ENCODE assay signal across 29 cellular contexts in genomic region chr10:7181416-7181815, GRCh38.
"Had no signal": no experiment of that assay in that cellular context is flagged by ENCODE, and none has a peak within 500 bp of the region (broad histone marks: within the 10 kb centered on the region; RNA-seq: fewer than 3 reads in every experiment).

No MANE protein-coding gene starts in this region.

- H3K27ac ChIP-seq: body of pancreas, esophagus muscularis mucosa, gastroesophageal sphincter, heart right ventricle, hepatocyte had no signal

- H3K9me3 Mint-ChIP-seq: activated naive CD4-positive, alpha-beta T cell treated with anti-CD3 and anti-CD28 coated beads, Interleukin-2, amount 50 U/mL, for 24 hours; effector memory CD8-positive, alpha-beta T cell had no signal

- H3K27me3 Mint-ChIP-seq: activated CD8-positive, alpha-beta T cell treated with anti-CD3 and anti-CD28 coated beads for 36 hours; activated naive CD4-positive, alpha-beta T cell treated with anti-CD3 and anti-CD28 coated beads, Interleukin-2, amount 50 U/mL, for 24 hours; effector memory CD8-positive, alpha-beta T cell had no signal

- H3K4me1 ChIP-seq: adrenal gland, body of pancreas, esophagus muscularis mucosa, gastroesophageal sphincter had no signal

- DNase-seq: activated CD4-positive, alpha-beta T cell treated with anti-CD3 and anti-CD28 coated beads for 4 hours; activated CD4-positive, alpha-beta T cell treated with anti-CD3 and anti-CD28 coated beads, Interleukin-2, amount 50 U/mL, for 1 hour; activated CD4-positive, alpha-beta T cell treated with anti-CD3 and anti-CD28 coated beads, Interleukin-2, amount 50 U/mL, for 48 hours; activated CD4-positive, CD25-positive, alpha-beta regulatory T cell; activated CD4-positive, CD25-positive, alpha-beta regulatory T cell treated with anti-CD3 and anti-CD28 coated beads, Interleukin-2, amount 50 U/mL, for 72 hours; activated CD8-positive, alpha-beta memory T cell treated with anti-CD3 and anti-CD28 coated beads for 24 hours; activated CD8-positive, alpha-beta T cell treated with anti-CD3 and anti-CD28 coated beads for 36 hours; activated effector memory CD4-positive, alpha-beta T cell treated with Interleukin-2 at 50 U/mL for 16 hours; activated gamma-delta T cell treated with Interleukin-2 at 50 U/mL for 16 hours; activated naive CD4-positive, alpha-beta T cell treated with Interleukin-2 at 50 U/mL for 16 hours; activated T-cell treated with anti-CD3 and anti-CD28 coated beads, Interleukin-2, amount 50 U/mL, for 4 hours; adrenal gland; amygdala; aorta; body of pancreas; caudate nucleus; cortex of kidney; dermis blood vessel endothelial cell; effector CD4-positive, alpha-beta T cell; effector memory CD8-positive, alpha-beta T cell; erythroblast; foreskin melanocyte; heart right ventricle; T-helper 2 cell had no signal

- ATAC-seq: activated CD8-positive, alpha-beta T cell treated with anti-CD3 and anti-CD28 coated beads for 36 hours; activated T-cell treated with anti-CD3 and anti-CD28 coated beads, Interleukin-2, amount 50 U/mL, for 4 hours; body of pancreas; effector memory CD8-positive, alpha-beta T cell; gastroesophageal sphincter had no signal

- H3K4me3 ChIP-seq: adrenal gland, body of pancreas, esophagus muscularis mucosa, gastroesophageal sphincter, heart right ventricle, hepatocyte had no signal

- H2AFZ ChIP-seq: hepatocyte had no signal

- H3K9me3 ChIP-seq: adrenal gland, body of pancreas, esophagus muscularis mucosa, gastroesophageal sphincter, heart right ventricle had no signal

- H3K4me3 Mint-ChIP-seq: activated CD8-positive, alpha-beta T cell treated with anti-CD3 and anti-CD28 coated beads for 36 hours; activated naive CD4-positive, alpha-beta T cell treated with anti-CD3 and anti-CD28 coated beads, Interleukin-2, amount 50 U/mL, for 24 hours; activated T-cell treated with anti-CD3 and anti-CD28 coated beads, Interleukin-2, amount 50 U/mL, for 4 hours; activated T-helper 1 cell treated with anti-CD3 and anti-CD28 coated beads, Interleukin-12 subunit alpha, Interleukin-12 subunit beta, Interleukin-2, Interleukin-4 antibody, amounts not matched to agents 30 ng/mL and 10 ng/mL and 1 ng/mL, durations not matched to agents 14 hours and 24 hours and 36 hours; effector memory CD8-positive, alpha-beta T cell had no signal

- H3K27ac Mint-ChIP-seq: activated CD8-positive, alpha-beta T cell treated with anti-CD3 and anti-CD28 coated beads for 36 hours; activated naive CD4-positive, alpha-beta T cell treated with anti-CD3 and anti-CD28 coated beads, Interleukin-2, amount 50 U/mL, for 24 hours; activated T-helper 1 cell treated with anti-CD3 and anti-CD28 coated beads, Interleukin-12 subunit alpha, Interleukin-12 subunit beta, Interleukin-2, Interleukin-4 antibody, amounts not matched to agents 30 ng/mL and 10 ng/mL and 1 ng/mL, durations not matched to agents 14 hours and 24 hours and 36 hours; effector memory CD8-positive, alpha-beta T cell had no signal

- H3K27me3 ChIP-seq: adrenal gland, body of pancreas, esophagus muscularis mucosa, gastroesophageal sphincter, heart right ventricle, hepatocyte had no signal

- H3K4me2 ChIP-seq: hepatocyte had no signal
